In genomic region chr12:712172-712863, GRCh38 we compare ENCODE assay signal across 9 cellular contexts. TPM values are rescaled to one million over a fixed set of nuclear protein-coding genes. Genes with fewer than 3 reads are reported as not detected.
A peak's percentile ranks its signal among the peaks of the same experiment; 100 is the strongest.
DNase-seq lines count a peak whose midpoint lies in the region; ATAC-seq and TF ChIP-seq lines count a peak whose summit lies in the region.
"Had no signal": no experiment of that assay in that cellular context is flagged by ENCODE, and none has a peak within 500 bp of the region (broad histone marks: within the 10 kb centered on the region; RNA-seq: fewer than 3 reads in every experiment).

No MANE protein-coding gene starts in this region.

- no peaks in the 10 kb centered on the region for H3K36me3 ChIP-seq in RWPE2 (ENCODE audit: low read depth)

- no peak for ATAC-seq in activated CD4-positive, alpha-beta T cell treated with anti-CD3 and anti-CD28 coated beads for 36 hours
- ATAC-seq in RWPE2 (ENCODE audit: low read depth) (peak; percentile 61; the same call in 1 of the 3 replicates), esophagus mucosa (peak; percentile 51)

- no peaks in the 10 kb centered on the region for H3K9me3 ChIP-seq in RWPE2 (ENCODE audit: severe bottlenecking)

- no peak for DNase-seq in activated CD4-positive, alpha-beta T cell treated with anti-CD3 and anti-CD28 coated beads for 36 hours
- no peak for DNase-seq in activated CD4-positive, alpha-beta T cell treated with anti-CD3 and anti-CD28 coated beads for 4 hours
- DNase-seq in RWPE2 (ENCODE audit: low spot score) = no peak
- DNase-seq in retinal pigment epithelial cell (ENCODE audit: low read depth) = peak; percentile 62
- DNase-seq in UCSD-AML1 (lab: John Stamatoyannopoulos, UW; ENCODE audit: unreplicated experiment) = no peak
- no peak for DNase-seq in NCI-H774 (lab: John Stamatoyannopoulos, UW)
- DNase-seq in NCI-H2227 (lab: John Stamatoyannopoulos, UW; ENCODE audit: unreplicated experiment) = no peak
- DNase-seq: small intestine had no signal

- H3K27me3 Mint-ChIP-seq in activated CD4-positive, alpha-beta T cell treated with anti-CD3 and anti-CD28 coated beads for 36 hours = no peaks in the 10 kb centered on the region

- peak overlapping the region; percentile 49 for H3K27ac Mint-ChIP-seq in activated CD4-positive, alpha-beta T cell treated with anti-CD3 and anti-CD28 coated beads for 36 hours

- POLR2A ChIA-PET in activated CD4-positive, alpha-beta T cell treated with anti-CD3 and anti-CD28 coated beads for 36 hours (lab: Charles Lee) = interaction anchor here (0.6 to 1.6 kb wide), 4 partner anchors 15 to 45 kb away, joined by 3 to 4 read pairs (median 3); partner anchors contain the start of gene WNK1

- peaks cover 4% of the 10 kb centered on the region for H3K9me3 Mint-ChIP-seq in activated CD4-positive, alpha-beta T cell treated with anti-CD3 and anti-CD28 coated beads for 36 hours (ENCODE audit: low read depth)

- CTCF ChIA-PET in activated CD4-positive, alpha-beta T cell treated with anti-CD3 and anti-CD28 coated beads for 36 hours (lab: Charles Lee) = interaction anchor here (0.9 to 2.0 kb wide), 3 partner anchors 36 to 62 kb away, joined by 3 to 8 read pairs (median 4); no protein-coding TSS in a partner anchor

- H3K27ac ChIP-seq in RWPE2 (ENCODE audit: poor library complexity, severe bottlenecking) = no peak overlapping the region

- H3K27me3 ChIP-seq in RWPE2 (ENCODE audit: insufficient read depth, poor library complexity, severe bottlenecking) = no peaks in the 10 kb centered on the region

- H3K4me3 Mint-ChIP-seq in activated CD4-positive, alpha-beta T cell treated with anti-CD3 and anti-CD28 coated beads for 36 hours = no peak overlapping the region

- intact Hi-C loops in activated CD4-positive, alpha-beta T cell treated with anti-CD3 and anti-CD28 coated beads for 36 hours (cut with DNase I, micrococcal nuclease) = loop anchor here (2.0 kb wide), 2 partner anchors 38 kb away; no protein-coding TSS in a partner anchor

- H3K4me3 ChIP-seq in RWPE2 (ENCODE audit: severe bottlenecking) (no peak overlapping the region), retinal pigment epithelial cell (ENCODE audit: low read length) (no peak overlapping the region)

- H3K36me3 Mint-ChIP-seq in activated CD4-positive, alpha-beta T cell treated with anti-CD3 and anti-CD28 coated beads for 36 hours (ENCODE audit: low read depth) = no peaks in the 10 kb centered on the region

- TF ChIP-seq CTCF in RWPE2 (IDR thresholded peaks at IDR 0.05; ENCODE audit: poor library complexity, severe bottlenecking) (no peak), retinal pigment epithelial cell (conservative IDR thresholded peaks at IDR 0.05; ENCODE audit: low read depth, low read length) (no peak)

- H3K4me1 ChIP-seq in RWPE2 (ENCODE audit: insufficient read depth, poor library complexity, severe bottlenecking) = peaks cover 8% of the 10 kb centered on the region

- peaks cover 40% of the 10 kb centered on the region for H3K4me1 Mint-ChIP-seq in activated CD4-positive, alpha-beta T cell treated with anti-CD3 and anti-CD28 coated beads for 36 hours

RNA-seq across cellular contexts. Expression of gene WNK1, which starts 40.1 kb away (rescaled TPM):
- total RNA-seq in activated CD4-positive, alpha-beta T cell treated with anti-CD3 and anti-CD28 coated beads for 36 hours = 100 to 1,000 TPM; 127 to 147 TPM
- total RNA-seq in esophagus mucosa = 157 TPM

RNA-seq across cellular contexts. Expression of gene NINJ2, which starts 49.1 kb away (rescaled TPM):
- 1 to 10 TPM; 3.5 to 5.7 TPM for total RNA-seq in activated CD4-positive, alpha-beta T cell treated with anti-CD3 and anti-CD28 coated beads for 36 hours
- 2.9 TPM for total RNA-seq in esophagus mucosa
